8 cellular contexts compared by ENCODE assay signal in the genomic region with DNA sequence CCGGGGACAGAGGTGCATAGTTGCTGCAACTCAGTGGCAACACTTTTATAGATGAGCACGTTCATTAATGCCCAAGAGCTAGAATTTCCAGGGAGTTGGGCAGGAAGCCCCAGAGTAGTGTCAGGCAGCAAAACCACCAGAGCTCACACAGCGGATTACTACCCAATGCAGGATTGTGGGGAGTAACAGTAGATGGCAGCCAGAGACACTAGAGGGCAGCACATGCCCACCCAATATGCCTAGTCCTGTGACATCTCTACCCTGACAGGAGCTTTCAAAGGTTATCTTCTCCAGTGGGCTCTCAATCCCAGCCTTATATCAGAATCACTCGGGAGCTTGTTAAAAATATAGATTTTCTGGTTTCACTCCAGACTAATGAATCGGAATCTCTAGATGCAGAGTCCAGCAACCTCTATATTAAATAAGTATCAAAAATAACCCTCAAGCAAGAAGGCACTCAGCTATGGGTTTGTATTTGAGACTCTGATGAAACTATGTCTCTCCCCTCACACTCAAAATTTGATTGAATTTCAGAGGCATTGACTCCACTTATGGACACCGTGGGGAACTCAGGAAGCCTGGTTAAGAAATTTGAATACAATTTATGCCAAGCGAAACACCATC. TPM values are rescaled to one million over a fixed set of nuclear protein-coding genes. Genes with fewer than 3 reads are reported as not detected.
DNase-seq lines count a peak whose midpoint lies in the region; ATAC-seq, FAIRE-seq and TF ChIP-seq lines count a peak whose summit lies in the region.

No MANE protein-coding gene starts in this region.

- FAIRE-seq in bronchial epithelial cell (lab: Jason Lieb, UNC) = peak; percentile 36

- no peaks in the 10 kb centered on the region for H3K36me3 Mint-ChIP-seq in WTC11

- no peak overlapping the region for H3K4me3 Mint-ChIP-seq in WTC11

- H3K27me3 Mint-ChIP-seq in WTC11 (ENCODE audit: low read depth) = peaks cover 25% of the 10 kb centered on the region

- no peaks in the 10 kb centered on the region for H3K9me3 Mint-ChIP-seq in WTC11

- TF ChIP-seq CTCF in WTC11 (IDR thresholded peaks at IDR 0.05) = peak; percentile 72
- peak; percentile 91 for TF ChIP-seq CTCF in bronchial epithelial cell (IDR thresholded peaks at IDR 0.05; ENCODE audit: insufficient read depth, low read length, severe bottlenecking)

- no peak overlapping the region for H3K4me3 ChIP-seq in bronchial epithelial cell (ENCODE audit: low read depth, low read length)

- DNase-seq in NCI-H1436 (lab: John Stamatoyannopoulos, UW) (peak; percentile 48), NCI-H1436 treated with DMSO at 0.1 percent for 48 hours (lab: John Stamatoyannopoulos, UW) (no peak), NCI-H2227 (lab: John Stamatoyannopoulos, UW; ENCODE audit: unreplicated experiment) (peak; percentile 71), WTC11 (ENCODE audit: low spot score) (peak; percentile 83), bronchial epithelial cell (ENCODE audit: low read depth) (peak; percentile 67), islet precursor cell (peak; percentile 87)
- peak; percentile 65 to 71 (median 66) for DNase-seq in stimulated activated CD4-positive, alpha-beta T cell treated with anti-CD3 and anti-CD28 coated beads, Interleukin-1b, Interleukin-23, amount 100 ng/mL, for 24 hours (ENCODE audit: low read depth in 4 of 4, low spot score in 1 of 4)

- H3K36me3 ChIP-seq in bronchial epithelial cell (ENCODE audit: control insufficient read depth, insufficient read depth, low read length) = no peaks in the 10 kb centered on the region

- ATAC-seq in HG03045 (IDR thresholded peaks at IDR 0.05; ENCODE audit: unreplicated experiment) = peak; percentile 89
- ATAC-seq in WTC11 = peak; percentile 100

- H3K27ac Mint-ChIP-seq in WTC11 = no peak overlapping the region

- CTCF ChIA-PET in WTC11 (lab: Charles Lee) = interaction anchor here (0.5 to 6.5 kb wide), 75 partner anchors 9 to 833 kb away, joined by 3 to 202 read pairs (median 4); partner anchors contain the start of genes CREB3, DNAJB5, FANCG and PIGO

- POLR2A ChIA-PET in WTC11 (lab: Charles Lee) = interaction anchor here (0.6 to 1.3 kb wide), 7 partner anchors 9 to 987 kb away, joined by 3 to 8 read pairs (median 4); partner anchors contain the start of genes DNAJB5 and VCP

- peaks cover 2% of the 10 kb centered on the region for H3K27me3 ChIP-seq in bronchial epithelial cell (ENCODE audit: control insufficient read depth, insufficient read depth, low read length)

- H3K4me1 Mint-ChIP-seq in WTC11 = peaks cover 2% of the 10 kb centered on the region

TF ChIP-seq in WTC11, 78 proteins besides CTCF, POLR2A, EP300 and RAD21:
- TF ChIP-seq E2F5 (CRISPR knock-in tag; IDR thresholded peaks at IDR 0.05) = no peak
- no peak for TF ChIP-seq STAT6 (CRISPR knock-in tag; conservative IDR thresholded peaks at IDR 0.05; ENCODE audit: low read depth)
- TF ChIP-seq ZNF396 (CRISPR knock-in tag; IDR thresholded peaks at IDR 0.05; ENCODE audit: borderline replicate concordance) = no peak
- no peak for TF ChIP-seq PRRX2 (CRISPR knock-in tag; IDR thresholded peaks at IDR 0.05)
- TF ChIP-seq ZMAT4 (CRISPR knock-in tag; IDR thresholded peaks at IDR 0.05) = no peak
- TF ChIP-seq, protein P1, sequence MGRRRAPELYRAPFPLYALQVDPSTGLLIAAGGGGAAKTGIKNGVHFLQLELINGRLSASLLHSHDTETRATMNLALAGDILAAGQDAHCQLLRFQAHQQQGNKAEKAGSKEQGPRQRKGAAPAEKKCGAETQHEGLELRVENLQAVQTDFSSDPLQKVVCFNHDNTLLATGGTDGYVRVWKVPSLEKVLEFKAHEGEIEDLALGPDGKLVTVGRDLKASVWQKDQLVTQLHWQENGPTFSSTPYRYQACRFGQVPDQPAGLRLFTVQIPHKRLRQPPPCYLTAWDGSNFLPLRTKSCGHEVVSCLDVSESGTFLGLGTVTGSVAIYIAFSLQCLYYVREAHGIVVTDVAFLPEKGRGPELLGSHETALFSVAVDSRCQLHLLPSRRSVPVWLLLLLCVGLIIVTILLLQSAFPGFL (CRISPR knock-in tag; IDR thresholded peaks at IDR 0.05; ENCODE audit: borderline replicate concordance) = no peak
- no peak for TF ChIP-seq HMGXB4 (CRISPR knock-in tag; IDR thresholded peaks at IDR 0.05)
- no peak for TF ChIP-seq NR2C2 (CRISPR knock-in tag; IDR thresholded peaks at IDR 0.05)
- no peak for TF ChIP-seq ZNF121 (CRISPR knock-in tag; IDR thresholded peaks at IDR 0.05)
- no peak for TF ChIP-seq IRF2 (CRISPR knock-in tag; IDR thresholded peaks at IDR 0.05; ENCODE audit: borderline replicate concordance, low read depth)

RNA-seq across cellular contexts. Expression of gene PHF24, which starts 58.4 kb away (rescaled TPM):
- 0.34 to 0.59 TPM (median 0.53 TPM) in 3 replicates for total RNA-seq in WTC11 (2021)
- total RNA-seq in bronchial epithelial cell = 0.13 and 0.26 TPM in 2 replicates
